Comparison of ENCODE assay signal across 8 cellular contexts in genomic region chr19:12722566-12723382, GRCh38. TPM values are rescaled to one million over a fixed set of nuclear protein-coding genes. Genes with fewer than 3 reads are reported as not detected.
DNase-seq lines count a peak whose midpoint lies in the region; ATAC-seq and TF ChIP-seq lines count a peak whose summit lies in the region.

No MANE protein-coding gene starts in this region.

- DNase-seq in AG10803 (ENCODE audit: low read depth): peak; percentile 99
- peak; percentile 99 for DNase-seq in GM19238 (ENCODE audit: insufficient read length, low spot score)
- DNase-seq in NCI-H510A treated with DMSO at 0.1 percent for 48 hours (lab: John Stamatoyannopoulos, UW): peak; percentile 94
- peak; percentile 97 for DNase-seq in activated CD4-positive, alpha-beta T cell treated with anti-CD3 and anti-CD28 coated beads for 36 hours
- peak; percentile 100 for DNase-seq in choroid plexus epithelial cell (ENCODE audit: low read depth)
- DNase-seq in kidney glomerular epithelial cell (lab: John Stamatoyannopoulos, UW): peak; percentile 90
- peak; percentile 91 to 93 for DNase-seq in stimulated activated CD4-positive, alpha-beta T cell treated with anti-CD3 and anti-CD28 coated beads, Interleukin-15, amount 100 ng/mL, for 48 hours (ENCODE audit: low read depth in 2 of 2)

- peaks cover 47% of the 10 kb centered on the region for H3K36me3 Mint-ChIP-seq in activated CD4-positive, alpha-beta T cell treated with anti-CD3 and anti-CD28 coated beads for 36 hours (ENCODE audit: low read depth)

- peaks cover 35% of the 10 kb centered on the region for H3K4me1 Mint-ChIP-seq in activated CD4-positive, alpha-beta T cell treated with anti-CD3 and anti-CD28 coated beads for 36 hours

- no peaks in the 10 kb centered on the region for H3K27me3 Mint-ChIP-seq in activated CD4-positive, alpha-beta T cell treated with anti-CD3 and anti-CD28 coated beads for 36 hours

- no peak for TF ChIP-seq CTCF in AG10803 (conservative IDR thresholded peaks at IDR 0.05; ENCODE audit: low read length)
- TF ChIP-seq CTCF in choroid plexus epithelial cell (conservative IDR thresholded peaks at IDR 0.05; ENCODE audit: low read depth, low read length): no peak

- H3K4me3 Mint-ChIP-seq in activated CD4-positive, alpha-beta T cell treated with anti-CD3 and anti-CD28 coated beads for 36 hours: peak overlapping the region; percentile 99

- H3K27ac Mint-ChIP-seq in activated CD4-positive, alpha-beta T cell treated with anti-CD3 and anti-CD28 coated beads for 36 hours: peak overlapping the region; percentile 90

- POLR2A ChIA-PET in activated CD4-positive, alpha-beta T cell treated with anti-CD3 and anti-CD28 coated beads for 36 hours (lab: Charles Lee): interaction anchor here (0.5 to 3.5 kb wide), 10 partner anchors 9 to 414 kb away, joined by 3 to 48 read pairs (median 4); partner anchors contain the start of genes GET3, JUNB and TRIR

- intact Hi-C loops in activated CD4-positive, alpha-beta T cell treated with anti-CD3 and anti-CD28 coated beads for 36 hours (cut with DNase I, micrococcal nuclease): loop anchor here (1.0 to 5.0 kb wide), 10 partner anchors 11 to 225 kb away; partner anchors contain the start of genes DHPS (in 2 of the 2), CALR (in 1 of the 2), FBXW9 (in 1 of the 2) and HOOK2 (in 1 of the 2)

- H3K4me3 ChIP-seq in AG10803 (ENCODE audit: low read length) (peak overlapping the region; percentile 86), choroid plexus epithelial cell (ENCODE audit: low read depth, low read length) (peak overlapping the region; percentile 78)

- peak; percentile 82 for ATAC-seq in HG03439 (IDR thresholded peaks at IDR 0.05; ENCODE audit: unreplicated experiment)
- ATAC-seq in activated CD4-positive, alpha-beta T cell treated with anti-CD3 and anti-CD28 coated beads for 36 hours: peak; percentile 84

- CTCF ChIA-PET in activated CD4-positive, alpha-beta T cell treated with anti-CD3 and anti-CD28 coated beads for 36 hours (lab: Charles Lee): interaction anchor here (0.8 to 4.5 kb wide), 10 partner anchors 9 to 124 kb away, joined by 3 to 36 read pairs (median 6); partner anchors contain the start of gene TRIR

- no peaks in the 10 kb centered on the region for H3K9me3 Mint-ChIP-seq in activated CD4-positive, alpha-beta T cell treated with anti-CD3 and anti-CD28 coated beads for 36 hours (ENCODE audit: low read depth)

RNA-seq across cellular contexts. Expression of gene TNPO2, which starts 1.0 kb away (rescaled TPM):
- total RNA-seq in activated CD4-positive, alpha-beta T cell treated with anti-CD3 and anti-CD28 coated beads for 36 hours: 100 to 1,000 TPM in 1 of 2 experiments, 10 to 100 TPM in 1; 84.8 to 101 TPM

RNA-seq across cellular contexts. Expression of gene TRIR, which starts 11.7 kb away (rescaled TPM):
- 100 to 1,000 TPM; 160 to 215 TPM for total RNA-seq in activated CD4-positive, alpha-beta T cell treated with anti-CD3 and anti-CD28 coated beads for 36 hours

RNA-seq across cellular contexts. Expression of gene GET3, which starts 14.5 kb away (rescaled TPM):
- total RNA-seq in activated CD4-positive, alpha-beta T cell treated with anti-CD3 and anti-CD28 coated beads for 36 hours: 10 to 100 TPM; 53.7 to 61.9 TPM

RNA-seq across cellular contexts. Expression of gene FBXW9, which starts 26.3 kb away (rescaled TPM):
- 1 to 10 TPM; 8.3 to 8.8 TPM for total RNA-seq in activated CD4-positive, alpha-beta T cell treated with anti-CD3 and anti-CD28 coated beads for 36 hours

RNA-seq across cellular contexts. Expression of gene BEST2, which starts 28.8 kb away (rescaled TPM):
- not detected for total RNA-seq in activated CD4-positive, alpha-beta T cell treated with anti-CD3 and anti-CD28 coated beads for 36 hours

Comparison
In these comparisons a context has a peak if more than half of its experiments do, and no peak if none do; other contexts are left out.
1. Peak in every context shown above with its lines: DNase-seq, ATAC-seq and H3K4me3 ChIP-seq.